ENCODE assay signal across 13 cellular contexts in the genomic region with DNA sequence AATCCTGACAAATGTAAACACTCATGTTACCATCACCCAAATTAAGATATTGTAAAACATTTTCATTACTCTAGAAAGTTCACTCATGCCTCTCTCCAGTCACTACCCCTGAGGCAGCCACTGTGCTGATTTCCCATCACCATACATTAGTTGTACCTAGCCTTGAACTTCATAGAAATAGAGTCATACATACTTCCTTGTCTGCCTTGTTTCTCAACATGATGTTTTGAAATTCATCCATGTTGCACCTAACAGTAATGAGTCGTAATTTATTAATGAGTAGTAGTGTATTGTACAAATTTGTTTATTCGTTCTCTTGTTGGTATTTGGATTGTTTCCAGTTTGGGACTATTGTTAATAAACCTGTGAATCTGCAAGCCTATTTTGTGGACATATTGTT.
DNase-seq lines count a peak whose midpoint lies in the region; ATAC-seq and TF ChIP-seq lines count a peak whose summit lies in the region.
"Had no signal": no experiment of that assay in that cellular context is flagged by ENCODE, and none has a peak within 500 bp of the region (broad histone marks: within the 10 kb centered on the region; RNA-seq: fewer than 3 reads in every experiment).

No MANE protein-coding gene starts in this region.

- no peak overlapping the region for H3K4me3 Mint-ChIP-seq in activated naive CD8-positive, alpha-beta T cell
- H3K4me3 Mint-ChIP-seq in activated naive CD8-positive, alpha-beta T cell treated with anti-CD3 and anti-CD28 coated beads, Interleukin-2, amount 50 U/mL, for 24 hours, result no peak overlapping the region
- H3K4me3 Mint-ChIP-seq: CD4-positive, alpha-beta T cell; GM23338; H9 had no signal

- peaks cover 8% of the 10 kb centered on the region for H3K9me3 Mint-ChIP-seq in activated naive CD8-positive, alpha-beta T cell (ENCODE audit: low read depth)
- peaks cover 5% of the 10 kb centered on the region for H3K9me3 Mint-ChIP-seq in activated naive CD8-positive, alpha-beta T cell treated with anti-CD3 and anti-CD28 coated beads, Interleukin-2, amount 50 U/mL, for 24 hours

- H3K27me3 Mint-ChIP-seq in activated naive CD8-positive, alpha-beta T cell, result no peaks in the 10 kb centered on the region
- no peaks in the 10 kb centered on the region for H3K27me3 Mint-ChIP-seq in activated naive CD8-positive, alpha-beta T cell treated with anti-CD3 and anti-CD28 coated beads, Interleukin-2, amount 50 U/mL, for 24 hours
- H3K27me3 Mint-ChIP-seq: CD4-positive, alpha-beta T cell had no signal

- no peak for ATAC-seq in activated naive CD8-positive, alpha-beta T cell treated with anti-CD3 and anti-CD28 coated beads, Interleukin-2, amount 50 U/mL, for 24 hours
- no peak for ATAC-seq in GM19467 (IDR thresholded peaks at IDR 0.05; ENCODE audit: unreplicated experiment)
- ATAC-seq: GM23338 had no signal

- peak overlapping the region; percentile 9 for H3K27ac Mint-ChIP-seq in activated naive CD8-positive, alpha-beta T cell
- no peak overlapping the region for H3K27ac Mint-ChIP-seq in activated naive CD8-positive, alpha-beta T cell treated with anti-CD3 and anti-CD28 coated beads, Interleukin-2, amount 50 U/mL, for 24 hours
- H3K27ac Mint-ChIP-seq: CD4-positive, alpha-beta T cell; GM23338; H9 had no signal

- H3K4me1 ChIP-seq in neutrophil (ENCODE audit: control insufficient read depth in 1 of 2, insufficient read depth in 1 of 2, low read depth in 1 of 2, low read length in 1 of 2), result peaks cover 0 to 3% of the 10 kb centered on the region in 2 experiments
- H3K4me1 ChIP-seq in effector memory CD4-positive, alpha-beta T cell (ENCODE audit: control insufficient read depth, insufficient read depth, low read length, poor library complexity, severe bottlenecking), result no peaks in the 10 kb centered on the region
- H3K4me1 ChIP-seq: BLaER1 treated with 17β-estradiol and CSF1 and Interleukin-3, amounts not matched to agents 10 nM and 100 nM had no signal

- peak overlapping the region; percentile 22 for H3K27ac ChIP-seq in neutrophil
- no peak overlapping the region for H3K27ac ChIP-seq in effector memory CD4-positive, alpha-beta T cell (ENCODE audit: insufficient read depth, low read length, poor library complexity, severe bottlenecking)
- H3K27ac ChIP-seq: 22Rv1; BLaER1 treated with 17β-estradiol and CSF1 and Interleukin-3, amounts not matched to agents 10 nM and 100 nM had no signal

- H3K4me3 ChIP-seq in neutrophil (ENCODE audit: low read depth in 1 of 2, low read length in 1 of 2), result no peak overlapping the region
- H3K4me3 ChIP-seq in effector memory CD4-positive, alpha-beta T cell (ENCODE audit: insufficient read depth, low read depth, low read length, poor library complexity, severe bottlenecking), result no peak overlapping the region
- H3K4me3 ChIP-seq: BLaER1 treated with 17β-estradiol and CSF1 and Interleukin-3, amounts not matched to agents 10 nM and 100 nM; GM23338 had no signal

- H3K36me3 Mint-ChIP-seq in activated naive CD8-positive, alpha-beta T cell, result peaks cover 20% of the 10 kb centered on the region
- H3K36me3 Mint-ChIP-seq in activated naive CD8-positive, alpha-beta T cell treated with anti-CD3 and anti-CD28 coated beads, Interleukin-2, amount 50 U/mL, for 24 hours (ENCODE audit: low read depth), result peaks cover 23% of the 10 kb centered on the region

- no peak for TF ChIP-seq CTCF in neutrophil (IDR thresholded peaks at IDR 0.05)

- H3K36me3 ChIP-seq in neutrophil, result peaks cover 21% of the 10 kb centered on the region
- peaks cover 7% of the 10 kb centered on the region for H3K36me3 ChIP-seq in effector memory CD4-positive, alpha-beta T cell (ENCODE audit: control insufficient read depth, insufficient read depth, low read length)

- no peak for DNase-seq in activated naive CD8-positive, alpha-beta T cell treated with anti-CD3 and anti-CD28 coated beads, Interleukin-2, amount 50 U/mL, for 24 hours
- DNase-seq in amniotic epithelial cell (ENCODE audit: low read depth) (peak; percentile 48), ACHN (no peak)
- no peak for DNase-seq in effector memory CD4-positive, alpha-beta T cell
- DNase-seq: CD4-positive, alpha-beta T cell; DMS79; H9 had no signal

- H3K27me3 ChIP-seq in neutrophil, result no peaks in the 10 kb centered on the region
- H3K27me3 ChIP-seq in effector memory CD4-positive, alpha-beta T cell (replicated peaks; ENCODE audit: control insufficient read depth, insufficient read depth, low read length, poor library complexity, severe bottlenecking), result no peaks in the 10 kb centered on the region
- H3K27me3 ChIP-seq: BLaER1 treated with 17β-estradiol and CSF1 and Interleukin-3, amounts not matched to agents 10 nM and 100 nM had no signal

- H3K9me3 ChIP-seq in neutrophil, result no peaks in the 10 kb centered on the region
- peaks cover 2% of the 10 kb centered on the region for H3K9me3 ChIP-seq in effector memory CD4-positive, alpha-beta T cell (ENCODE audit: control insufficient read depth, low read length)

- H3K4me1 Mint-ChIP-seq in activated naive CD8-positive, alpha-beta T cell (ENCODE audit: low read depth), result no peaks in the 10 kb centered on the region
- no peaks in the 10 kb centered on the region for H3K4me1 Mint-ChIP-seq in activated naive CD8-positive, alpha-beta T cell treated with anti-CD3 and anti-CD28 coated beads, Interleukin-2, amount 50 U/mL, for 24 hours

- in situ Hi-C loops in ACHN (cut with HindIII; ENCODE audit: low pct_ligation_motif_present, low pct_unique_long_range_greater_than_20kb, low sequenced_read_pairs), result no loop called here
